In the genomic region with DNA sequence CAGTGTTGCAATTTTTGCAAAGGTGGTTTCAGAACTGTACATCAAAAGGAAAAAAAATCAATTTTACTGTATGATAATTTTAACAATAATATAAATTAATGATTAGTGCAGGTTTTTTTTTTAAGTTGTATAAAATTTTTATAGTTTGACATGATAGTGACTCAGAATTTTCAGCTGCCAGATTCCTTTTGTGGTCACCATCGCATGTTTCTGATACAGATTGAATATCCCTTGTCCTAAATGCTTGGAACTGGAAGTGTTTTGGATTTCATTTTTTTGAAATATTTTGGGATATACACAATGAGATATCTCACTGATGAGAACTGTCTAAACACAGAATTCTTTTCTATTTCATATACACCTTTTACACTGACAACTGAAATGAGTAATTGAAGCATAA, we compare ENCODE assay signal across 19 cellular contexts.
DNase-seq lines count a peak whose midpoint lies in the region; FAIRE-seq and TF ChIP-seq lines count a peak whose summit lies in the region.
"Had no signal": no experiment of that assay in that cellular context is flagged by ENCODE, and none has a peak within 500 bp of the region (broad histone marks: within the 10 kb centered on the region; RNA-seq: fewer than 3 reads in every experiment).

No MANE protein-coding gene starts in this region.

- DNase-seq in GM23248 (peak; percentile 26), astrocyte (ENCODE audit: low read depth) (peak; percentile 35), glomerular visceral epithelial cell (ENCODE audit: extremely low spot score) (peak; percentile 40), smooth muscle cell (lab: John Stamatoyannopoulos, UW; ENCODE audit: unreplicated experiment) (no peak), GM13976 (ENCODE audit: low spot score) (no peak), NCI-H446 (lab: John Stamatoyannopoulos, UW) (no peak), 8988T (no peak)
- DNase-seq: AML-193, HFFc6, Karpas-422, NCI-H1092 treated with DMSO at 0.1 percent for 48 hours, NCI-H146, NCI-H2029 treated with DMSO at 0.1 percent for 48 hours, NCI-H2171, NCI-H69, Peyer's patch, Right ventricle myocardium superior had no signal

- no peaks in the 10 kb centered on the region for H3K36me3 Mint-ChIP-seq in astrocyte (ENCODE audit: low read depth, unreplicated experiment)

- H3K27me3 ChIP-seq in GM23248 (replicated peaks; ENCODE audit: insufficient read depth) (no peaks in the 10 kb centered on the region), astrocyte (ENCODE audit: insufficient read depth, low read length) (no peaks in the 10 kb centered on the region), smooth muscle cell (ENCODE audit: low read depth) (no peaks in the 10 kb centered on the region)
- H3K27me3 ChIP-seq: Peyer's patch had no signal

- H2AFZ ChIP-seq in GM23248 = no peak overlapping the region
- no peak overlapping the region for H2AFZ ChIP-seq in astrocyte (ENCODE audit: low read depth, low read length)
- H2AFZ ChIP-seq in smooth muscle cell (ENCODE audit: low read depth) = no peak overlapping the region

- H3K4me3 Mint-ChIP-seq in astrocyte (ENCODE audit: unreplicated experiment) = no peak overlapping the region
- H3K4me3 Mint-ChIP-seq: HFFc6 had no signal

- H4K20me1 ChIP-seq in GM23248 (ENCODE audit: insufficient read depth) (no peaks in the 10 kb centered on the region), astrocyte (ENCODE audit: insufficient read depth, low read length) (no peaks in the 10 kb centered on the region), smooth muscle cell (ENCODE audit: low read depth) (no peaks in the 10 kb centered on the region)

- H3K9ac ChIP-seq in GM23248 = no peak overlapping the region
- H3K9ac ChIP-seq in astrocyte (ENCODE audit: low read length) = no peak overlapping the region
- no peak overlapping the region for H3K9ac ChIP-seq in smooth muscle cell (ENCODE audit: low read depth)

- no peak overlapping the region for H3K27ac Mint-ChIP-seq in astrocyte (ENCODE audit: unreplicated experiment)
- H3K27ac Mint-ChIP-seq: HFFc6 had no signal

- peaks cover 22% of the 10 kb centered on the region for H3K4me1 Mint-ChIP-seq in astrocyte (ENCODE audit: low read depth, unreplicated experiment)

- H3K9me3 ChIP-seq in GM23248 (ENCODE audit: low read depth) (no peaks in the 10 kb centered on the region), astrocyte (ENCODE audit: insufficient read depth, low read depth, low read length) (no peaks in the 10 kb centered on the region), smooth muscle cell (replicated peaks; ENCODE audit: low read depth) (no peaks in the 10 kb centered on the region)
- H3K9me3 ChIP-seq: Peyer's patch had no signal

- H3K9me2 ChIP-seq in GM23248 (ENCODE audit: insufficient read depth) = no peaks in the 10 kb centered on the region

- WGBS in GM23248 (ENCODE audit: low coverage in 1 of 2, low lambda C conversion rate in 2 of 2, missing lambda C conversion rate in 2 of 2), 2 experiments = 75 to 84% methylated on average over 1 of the region's 1 CpG
- 90% methylated on average over 1 of the region's 1 CpG for WGBS in smooth muscle cell (ENCODE audit: low lambda C conversion rate)

- no peak for FAIRE-seq in astrocyte (lab: Jason Lieb, UNC)
- FAIRE-seq: D721Med had no signal

- TF ChIP-seq CTCF in astrocyte (IDR thresholded peaks at IDR 0.05; ENCODE audit: insufficient read depth, low read depth, low read length) (no peak), smooth muscle cell (IDR thresholded peaks at IDR 0.05; ENCODE audit: borderline replicate concordance, insufficient read depth, poor library complexity, severe bottlenecking) (no peak), GM13976 (IDR thresholded peaks at IDR 0.05; ENCODE audit: borderline replicate concordance, control extremely low read depth, extremely low read depth, insufficient read depth, missing control alignments) (no peak)

- H3K9me3 Mint-ChIP-seq in astrocyte (ENCODE audit: unreplicated experiment) = no peaks in the 10 kb centered on the region

- no peaks in the 10 kb centered on the region for H3K4me1 ChIP-seq in GM23248 (ENCODE audit: insufficient read depth)
- H3K4me1 ChIP-seq in astrocyte (ENCODE audit: insufficient read depth, low read length) = peaks cover 4% of the 10 kb centered on the region
- no peaks in the 10 kb centered on the region for H3K4me1 ChIP-seq in smooth muscle cell (ENCODE audit: low read depth)
- H3K4me1 ChIP-seq: Peyer's patch had no signal

- H3K4me3 ChIP-seq in GM23248 (no peak overlapping the region), astrocyte (ENCODE audit: insufficient read depth, low read depth, low read length) (no peak overlapping the region), smooth muscle cell (no peak overlapping the region)
- H3K4me3 ChIP-seq: Peyer's patch had no signal

- H3K79me2 ChIP-seq in GM23248 (ENCODE audit: insufficient read depth) = no peaks in the 10 kb centered on the region
- H3K79me2 ChIP-seq in astrocyte (ENCODE audit: insufficient read depth, low read length) = no peaks in the 10 kb centered on the region
- no peaks in the 10 kb centered on the region for H3K79me2 ChIP-seq in smooth muscle cell (ENCODE audit: low read depth)

- in situ Hi-C loops in GM23248 (cut with MboI) = no loop called here
- in situ Hi-C loops in GM13976 (cut with MboI; ENCODE audit: low sequenced_read_pairs, unreplicated experiment) = no loop called here

- no peaks in the 10 kb centered on the region for H3K36me3 ChIP-seq in GM23248 (ENCODE audit: low read depth)
- no peaks in the 10 kb centered on the region for H3K36me3 ChIP-seq in astrocyte (ENCODE audit: insufficient read depth, low read length)
- no peaks in the 10 kb centered on the region for H3K36me3 ChIP-seq in smooth muscle cell (ENCODE audit: low read depth)
- H3K36me3 ChIP-seq: Peyer's patch had no signal

- no peaks in the 10 kb centered on the region for H3F3A ChIP-seq in GM23248 (ENCODE audit: insufficient read depth)
- no peaks in the 10 kb centered on the region for H3F3A ChIP-seq in smooth muscle cell (ENCODE audit: low read depth)

- H3K4me2 ChIP-seq in GM23248 (ENCODE audit: unreplicated experiment) (no peak overlapping the region), astrocyte (ENCODE audit: low read length) (no peak overlapping the region), smooth muscle cell (no peak overlapping the region)

- H3K27me3 Mint-ChIP-seq in astrocyte (ENCODE audit: low read depth, unreplicated experiment) = no peaks in the 10 kb centered on the region

- H3K27ac ChIP-seq in GM23248 = no peak overlapping the region
- no peak overlapping the region for H3K27ac ChIP-seq in astrocyte (ENCODE audit: low read depth, low read length)
- H3K27ac ChIP-seq in smooth muscle cell (ENCODE audit: low read depth) = peak overlapping the region; percentile 44
- H3K27ac ChIP-seq: C4-2B, Peyer's patch had no signal

Comparison
In these comparisons a context has a peak if more than half of its experiments do, and no peak if none do; other contexts are left out.
1. DNase-seq: peak in GM23248 (single experiment), astrocyte (single experiment) and glomerular visceral epithelial cell (single experiment); none in smooth muscle cell (single experiment), GM13976 (single experiment), NCI-H446 (0 of 2) and 8988T (single experiment).